Comparison of ENCODE assay signal across 8 cellular contexts in the genomic region with DNA sequence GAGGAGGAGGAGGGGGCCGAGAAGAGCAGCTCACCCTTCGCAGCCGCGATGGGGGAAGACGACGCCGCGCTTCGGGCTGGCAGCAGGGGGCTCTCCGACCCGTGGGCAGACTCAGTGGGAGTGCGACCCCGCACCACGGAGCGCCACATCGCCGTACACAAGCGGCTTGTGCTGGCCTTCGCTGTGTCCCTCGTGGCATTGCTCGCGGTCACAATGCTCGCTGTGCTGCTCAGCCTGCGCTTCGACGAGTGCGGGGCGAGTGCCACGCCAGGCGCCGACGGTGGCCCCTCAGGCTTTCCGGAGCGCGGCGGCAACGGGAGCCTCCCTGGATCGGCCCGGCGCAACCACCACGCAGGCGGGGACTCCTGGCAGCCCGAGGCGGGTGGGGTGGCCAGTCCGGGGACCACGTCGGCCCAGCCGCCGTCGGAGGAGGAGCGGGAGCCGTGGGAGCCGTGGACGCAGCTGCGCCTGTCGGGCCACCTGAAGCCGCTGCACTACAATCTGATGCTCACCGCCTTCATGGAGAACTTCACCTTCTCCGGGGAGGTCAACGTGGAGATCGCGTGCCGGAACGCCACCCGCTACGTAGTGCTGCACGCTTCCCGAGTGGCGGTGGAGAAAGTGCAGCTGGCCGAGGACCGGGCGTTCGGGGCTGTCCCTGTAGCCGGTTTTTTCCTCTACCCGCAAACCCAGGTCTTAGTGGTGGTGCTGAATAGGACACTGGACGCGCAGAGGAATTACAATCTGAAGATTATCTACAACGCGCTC. TPM values are rescaled to one million over a fixed set of nuclear protein-coding genes. Genes with fewer than 3 reads are reported as not detected.
DNase-seq lines count a peak whose midpoint lies in the region; ATAC-seq and TF ChIP-seq lines count a peak whose summit lies in the region.

No MANE protein-coding gene starts in this region.

- H3K27ac ChIP-seq in left ventricle myocardium inferior (replicated peaks) = no peak overlapping the region

- no peaks in the 10 kb centered on the region for H3K9me3 Mint-ChIP-seq in activated naive CD8-positive, alpha-beta T cell treated with anti-CD3 and anti-CD28 coated beads, Interleukin-2, amount 50 U/mL, for 24 hours

- peak; percentile 70 for DNase-seq in SK-N-DZ (ENCODE audit: low spot score)
- no peak for DNase-seq in left ventricle myocardium inferior
- DNase-seq in retinal pigment epithelial cell (ENCODE audit: low read depth) = no peak
- no peak for DNase-seq in NCI-H774 (lab: John Stamatoyannopoulos, UW)
- DNase-seq in activated naive CD8-positive, alpha-beta T cell treated with anti-CD3 and anti-CD28 coated beads, Interleukin-2, amount 50 U/mL, for 24 hours = no peak
- no peak for DNase-seq in activated T-cell treated with anti-CD3 and anti-CD28 coated beads, Interleukin-2, amount 50 U/mL, for 1 hour

- TF ChIP-seq CTCF in left ventricle myocardium inferior (IDR thresholded peaks at IDR 0.05; ENCODE audit: borderline replicate concordance) (no peak), retinal pigment epithelial cell (conservative IDR thresholded peaks at IDR 0.05; ENCODE audit: low read depth, low read length) (peak; percentile 8)

- no peak overlapping the region for H3K4me3 Mint-ChIP-seq in activated naive CD8-positive, alpha-beta T cell treated with anti-CD3 and anti-CD28 coated beads, Interleukin-2, amount 50 U/mL, for 24 hours

- H3K36me3 ChIP-seq in ES-I3 (ENCODE audit: insufficient read depth, low read length) (no peaks in the 10 kb centered on the region), left ventricle myocardium inferior (no peaks in the 10 kb centered on the region)

- peaks cover 8% of the 10 kb centered on the region; the same call in 1 of the 2 replicates for H3K4me1 ChIP-seq in ES-I3 (ENCODE audit: insufficient read depth, low read length)
- peaks cover 27% of the 10 kb centered on the region for H3K4me1 ChIP-seq in left ventricle myocardium inferior

- H3K27me3 Mint-ChIP-seq in activated naive CD8-positive, alpha-beta T cell treated with anti-CD3 and anti-CD28 coated beads, Interleukin-2, amount 50 U/mL, for 24 hours = peaks cover 51% of the 10 kb centered on the region

- H3K4me1 Mint-ChIP-seq in activated naive CD8-positive, alpha-beta T cell treated with anti-CD3 and anti-CD28 coated beads, Interleukin-2, amount 50 U/mL, for 24 hours = peaks cover 4% of the 10 kb centered on the region

- peaks cover 99% of the 10 kb centered on the region for H3K27me3 ChIP-seq in left ventricle myocardium inferior (ENCODE audit: low read depth)

- ATAC-seq in GM18861 (IDR thresholded peaks at IDR 0.05; ENCODE audit: unreplicated experiment) = no peak
- no peak for ATAC-seq in activated naive CD8-positive, alpha-beta T cell treated with anti-CD3 and anti-CD28 coated beads, Interleukin-2, amount 50 U/mL, for 24 hours

- H3K4me3 ChIP-seq in left ventricle myocardium inferior (peak overlapping the region; percentile 66), retinal pigment epithelial cell (ENCODE audit: low read length) (peak overlapping the region; percentile 67)

- intact Hi-C loops in left ventricle myocardium inferior (cut with micrococcal nuclease) = no loop called here

- no peak overlapping the region for H3K27ac Mint-ChIP-seq in activated naive CD8-positive, alpha-beta T cell treated with anti-CD3 and anti-CD28 coated beads, Interleukin-2, amount 50 U/mL, for 24 hours

- H3K36me3 Mint-ChIP-seq in activated naive CD8-positive, alpha-beta T cell treated with anti-CD3 and anti-CD28 coated beads, Interleukin-2, amount 50 U/mL, for 24 hours (ENCODE audit: low read depth) = no peaks in the 10 kb centered on the region

- no peaks in the 10 kb centered on the region for H3K9me3 ChIP-seq in ES-I3 (ENCODE audit: control insufficient read depth, insufficient read depth, low read length)
- no peaks in the 10 kb centered on the region for H3K9me3 ChIP-seq in left ventricle myocardium inferior (replicated peaks)

- H3K9ac ChIP-seq in ES-I3 (ENCODE audit: low read depth, low read length) = peak overlapping the region; percentile 70; the same call in 1 of the 2 replicates

RNA-seq across cellular contexts. Expression of a gene that starts 0.7 kb away (rescaled TPM):
- polyA plus RNA-seq in SK-N-DZ (2014; cell fraction: cytosol; rRNA removed) = 2.9 and 3.5 TPM in 2 replicates
- polyA plus RNA-seq in SK-N-DZ (2014; cell fraction: nucleus; rRNA removed) = 1.7 and 3.5 TPM in 2 replicates
- 0.96 TPM for total RNA-seq in left ventricle myocardium inferior
